20 cellular contexts compared by ENCODE assay signal in genomic region chr5:15796557-15796956, GRCh38.
DNase-seq lines count a peak whose midpoint lies in the region; ATAC-seq, FAIRE-seq and TF ChIP-seq lines count a peak whose summit lies in the region.
"Had no signal": no experiment of that assay in that cellular context is flagged by ENCODE, and none has a peak within 500 bp of the region (broad histone marks: within the 10 kb centered on the region; RNA-seq: fewer than 3 reads in every experiment).

No MANE protein-coding gene starts in this region.

- intact Hi-C loops in K562 (cut with micrococcal nuclease) = no loop called here

- no peak overlapping the region for H3K4me2 ChIP-seq in K562 (ENCODE audit: insufficient read depth, low read length)

- no peak for TF ChIP-seq CTCF in K562 (IDR thresholded peaks at IDR 0.05 in 2 of 3, conservative IDR thresholded peaks at IDR 0.05 in 1 of 3; ENCODE audit: insufficient read depth in 2 of 3, low read depth in 1 of 3, low read length in 3 of 3)

- H3K27me3 ChIP-seq in HUES48 (ENCODE audit: control insufficient read depth, insufficient read depth, low read length) (no peaks in the 10 kb centered on the region), K562 (ENCODE audit: control insufficient read depth in 2 of 2, insufficient read depth in 2 of 2, low read length in 2 of 2) (no peaks in the 10 kb centered on the region)

- no TSS peak for BruUV-seq in K562 (replicated peaks; lab: Mats Ljungman, UMichigan)

- H3K9me3 ChIP-seq in HUES48 (ENCODE audit: control insufficient read depth, insufficient read depth, low read length) (no peaks in the 10 kb centered on the region), K562 (replicated peaks; ENCODE audit: control insufficient read depth, insufficient read depth, low read depth, low read length) (no peaks in the 10 kb centered on the region; the same call in none of the 2 replicates)

- no peak for TF ChIP-seq POLR2A in K562 (conservative IDR thresholded peaks at IDR 0.05)

- no peak overlapping the region for H3K9ac ChIP-seq in HUES48 (ENCODE audit: low read depth, low read length)
- H3K9ac ChIP-seq in K562 (ENCODE audit: insufficient read depth in 1 of 2, low read depth in 2 of 2, low read length in 2 of 2) = no peak overlapping the region

- CTCF ChIA-PET in K562 (lab: Yijun Ruan, JAX; ENCODE audit: low intra/inter-chr PET ratio) = no interaction called here

- H3K4me1 ChIP-seq in HUES48 (ENCODE audit: control insufficient read depth, insufficient read depth, low read length) (peaks cover 29% of the 10 kb centered on the region), K562 (replicated peaks in 1 of 2; ENCODE audit: control insufficient read depth in 2 of 2, insufficient read depth in 2 of 2, low read length in 2 of 2) (no peaks in the 10 kb centered on the region)

- H2AFZ ChIP-seq in K562 (ENCODE audit: low read depth, low read length) = no peak overlapping the region

- peak overlapping the region; percentile 45 for H3K27ac ChIP-seq in HUES48 (ENCODE audit: low read depth, low read length)
- H3K27ac ChIP-seq in K562 (ENCODE audit: extremely low read depth, low read depth, low read length) = no peak overlapping the region
- peak overlapping the region; percentile 95 for H3K27ac ChIP-seq in temporal lobe (ENCODE audit: low read depth, low read length)
- H3K27ac ChIP-seq: C4-2B, HL-60 had no signal

- no peaks in the 10 kb centered on the region for H3K9me1 ChIP-seq in K562 (ENCODE audit: control insufficient read depth, insufficient read depth, low read length)

- DNase-seq in K562 (ENCODE audit: extremely low read depth in 1 of 4, low spot score in 3 of 4) = no peak
- peak; percentile 69 for DNase-seq in iPS DF 19.7 (ENCODE audit: low read depth, low spot score)
- no peak for DNase-seq in DMS153 treated with DMSO at 0.1 percent for 48 hours (lab: John Stamatoyannopoulos, UW; ENCODE audit: unreplicated experiment)
- no peak for DNase-seq in medulla oblongata (ENCODE audit: extremely low spot score)
- DNase-seq: EL, GF-D8, NCI-H1105, NCI-H146, NCI-H2029, NCI-H226, NCI-H748 treated with DMSO at 0.1 percent for 48 hours had no signal

- H3K4me3 ChIP-seq in HUES48 (ENCODE audit: low read depth, low read length) (no peak overlapping the region), K562 (no peak overlapping the region)

- in situ Hi-C loops in K562 (cut with MboI) = no loop called here

- H3K36me3 ChIP-seq in HUES48 (ENCODE audit: control insufficient read depth, insufficient read depth, low read length) (no peaks in the 10 kb centered on the region), K562 (ENCODE audit: control insufficient read depth, insufficient read depth, low read length) (no peaks in the 10 kb centered on the region)

- no peak for FAIRE-seq in K562 (lab: Jason Lieb, UNC)
- FAIRE-seq: A204.1, GM19239, H54 had no signal

- TF ChIP-seq EP300 in K562 (IDR thresholded peaks at IDR 0.05; ENCODE audit: low read length) = no peak

- POLR2A ChIA-PET in K562 (lab: Yijun Ruan, JAX) = no interaction called here

- H4K20me1 ChIP-seq in K562 (replicated peaks; ENCODE audit: control insufficient read depth, insufficient read depth, low read length) = no peaks in the 10 kb centered on the region

- H3K79me2 ChIP-seq in K562 (ENCODE audit: control insufficient read depth, insufficient read depth, low read length) = no peaks in the 10 kb centered on the region

- WGBS in K562 (ENCODE audit: insufficient coverage, low coverage, missing lambda C conversion rate) = under 1% methylated on average over 6 of the region's 6 CpGs

- ATAC-seq in K562 (no peak), HG03108 (IDR thresholded peaks at IDR 0.05; ENCODE audit: unreplicated experiment) (no peak)
- ATAC-seq: Panc1 had no signal

- TF ChIP-seq RAD21 in K562 (CRISPR knock-in tag; conservative IDR thresholded peaks at IDR 0.05 in 1 of 2, IDR thresholded peaks at IDR 0.05 in 1 of 2) = no peak

TF ChIP-seq in K562, 482 proteins besides CTCF, POLR2A, EP300 and RAD21:
- TF ChIP-seq STAG1 (CRISPR knock-in tag; IDR thresholded peaks at IDR 0.05; ENCODE audit: borderline replicate concordance) = no peak
- TF ChIP-seq ZFP1 (CRISPR knock-in tag; IDR thresholded peaks at IDR 0.05) = 0 out of 2 replicates have a peak, but pooled peaks have one; percentile 10
